8 cellular contexts compared by ENCODE assay signal in the genomic region with DNA sequence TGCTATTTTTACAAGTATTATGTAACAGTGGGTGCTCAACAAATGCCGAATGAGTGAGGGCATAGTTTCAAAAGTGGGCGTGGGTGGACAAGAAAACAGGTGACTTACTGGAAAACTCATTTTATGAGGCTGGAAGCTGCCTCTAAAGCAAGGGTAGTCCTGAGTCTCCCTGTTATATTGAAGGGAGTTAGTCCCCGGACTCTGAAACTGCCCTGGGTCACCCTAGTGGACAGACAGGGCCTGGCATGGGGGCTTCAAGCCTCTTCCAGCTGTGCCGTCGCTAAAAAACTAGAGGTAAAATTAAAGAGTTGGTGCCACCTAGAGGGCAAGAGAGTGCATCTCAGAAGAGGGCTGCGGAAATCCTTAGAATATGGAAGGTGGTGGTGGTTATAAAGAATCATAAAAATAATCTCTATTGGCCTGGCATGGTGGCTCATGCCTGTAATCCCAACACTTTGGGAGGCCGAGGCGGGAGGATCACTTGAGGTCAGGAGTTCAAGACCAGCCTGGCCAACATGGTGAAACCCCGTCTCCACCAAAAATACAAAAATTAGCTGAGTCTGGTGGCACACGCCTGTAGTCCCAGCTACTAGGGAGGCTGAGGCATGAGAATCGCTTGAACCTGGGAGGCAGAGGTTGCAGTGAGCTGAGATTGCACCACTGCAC. TPM values are rescaled to one million over a fixed set of nuclear protein-coding genes. Genes with fewer than 3 reads are reported as not detected.
DNase-seq lines count a peak whose midpoint lies in the region; TF ChIP-seq lines count a peak whose summit lies in the region.
"Not testable (repeated sequence)": the region's sequence is repeated elsewhere in the genome, so short reads cannot be mapped to it uniquely, and the experiment has no call there.

No MANE protein-coding gene starts in this region.

- H3K27me3 Mint-ChIP-seq in neural crest cell (ENCODE audit: low read depth), result not testable (repeated sequence)

- peak; percentile 97 for TF ChIP-seq CTCF in neural crest cell (conservative IDR thresholded peaks at IDR 0.05)

- not testable (repeated sequence) for H3K9ac ChIP-seq in SK-N-MC (ENCODE audit: insufficient read length)

- H3K27ac ChIP-seq in SK-N-MC, result not testable (repeated sequence)

- H3K4me3 Mint-ChIP-seq in neural crest cell, result peak overlapping the region; percentile 74

- not testable (repeated sequence) for H3K4me3 ChIP-seq in SK-N-MC

- not testable (repeated sequence) for H3K36me3 ChIP-seq in SK-N-MC (ENCODE audit: insufficient read depth, low read length)

- H3K36me3 Mint-ChIP-seq in neural crest cell (ENCODE audit: low read depth), result not testable (repeated sequence)

- peaks cover 29% of the 10 kb centered on the region for H3K4me1 Mint-ChIP-seq in neural crest cell

- not testable (repeated sequence) for H3K27ac Mint-ChIP-seq in neural crest cell (ENCODE audit: unreplicated experiment)

- not testable (repeated sequence) for H3K9me3 Mint-ChIP-seq in neural crest cell

- H3K9me3 ChIP-seq in SK-N-MC (ENCODE audit: low read depth, low read length), result not testable (repeated sequence)

- DNase-seq in Daoy (ENCODE audit: low read depth) (peak; percentile 88), HCEC 1CT (peak; percentile 91), NCI-H1417 (lab: John Stamatoyannopoulos, UW) (peak; percentile 71 to 96 (median 89)), SK-N-MC (ENCODE audit: low read depth, low spot score) (peak; percentile 58), activated gamma-delta T cell treated with Interleukin-2 at 50 U/mL for 16 hours (peak; percentile 64), fibroblast of the conjunctiva (ENCODE audit: low read depth) (peak; percentile 86), neural crest cell (ENCODE audit: low read depth, low spot score) (peak; percentile 76)
- peak; percentile 45 to 76 (median 62) for DNase-seq in stimulated activated naive CD4-positive, alpha-beta T cell (lab: John Stamatoyannopoulos, UW)

RNA-seq across cellular contexts. Expression of gene COPG1, which starts 3.6 kb away (rescaled TPM):
- total RNA-seq in Daoy (2014; rRNA removed; shearing (Covaris generic)), result 215 and 218 TPM in 2 replicates
- 116 and 122 TPM in 2 replicates for total RNA-seq in neural crest cell

RNA-seq across cellular contexts. Expression of gene HMCES, which starts 32.9 kb away (rescaled TPM):
- 30.0 and 35.8 TPM in 2 replicates for total RNA-seq in Daoy (2014; rRNA removed; shearing (Covaris generic))
- total RNA-seq in neural crest cell, result 61.2 and 62.9 TPM in 2 replicates
